Comparison of ENCODE assay signal across 1 cellular context in the genomic region with DNA sequence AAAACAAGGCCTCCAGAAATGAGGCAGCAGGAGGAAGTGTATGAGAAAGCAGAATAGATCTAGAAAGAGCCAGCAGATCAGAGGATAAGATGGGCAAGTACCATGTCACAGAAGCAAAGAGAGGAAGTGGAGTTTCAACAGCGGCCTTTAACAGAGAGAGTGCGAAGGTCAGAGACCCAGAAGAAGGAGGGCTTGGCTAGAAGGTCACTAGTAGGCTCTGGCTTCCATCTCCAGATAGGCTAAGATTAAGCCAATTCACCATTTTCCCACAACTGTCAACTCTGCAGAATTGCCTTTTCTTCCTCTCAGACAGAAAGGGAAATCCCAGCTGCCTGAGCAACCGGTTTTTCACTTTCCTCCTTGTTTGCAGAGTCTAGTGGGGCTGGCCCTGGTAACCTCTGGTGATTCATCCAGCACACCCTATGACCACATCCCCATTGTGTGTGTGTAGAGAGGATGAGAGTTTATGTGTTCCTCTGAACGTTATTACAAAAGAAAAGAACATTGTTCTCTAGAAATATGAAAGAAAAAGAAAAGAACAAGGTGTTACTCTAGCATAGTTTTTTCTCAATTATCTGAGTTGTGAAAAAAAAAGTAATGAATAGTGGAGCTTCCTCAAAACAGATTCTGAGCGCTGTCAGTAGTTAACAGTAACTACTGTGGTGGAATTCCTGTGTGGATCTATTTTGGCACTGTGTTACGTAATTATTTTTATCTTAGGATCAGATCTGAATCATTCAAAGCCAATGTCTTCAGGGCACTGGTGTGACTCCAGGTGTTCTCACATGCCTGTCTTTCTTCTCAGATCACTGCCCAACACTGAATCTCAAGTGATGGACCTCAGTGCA.
A peak's percentile ranks its signal among the peaks of the same experiment; 100 is the strongest.
TF ChIP-seq lines count a peak whose summit lies in the region.

No MANE protein-coding gene starts in this region.

TF ChIP-seq in GM12878, 131 proteins besides CTCF, POLR2A, EP300 and RAD21 (continued from another document and continues in another):
- TF ChIP-seq MTA3 (IDR thresholded peaks at IDR 0.05; ENCODE audit: borderline replicate concordance, low read length) (no peak), JUND (IDR thresholded peaks at IDR 0.05; ENCODE audit: low read depth, low read length) (peak; percentile 46; the same call in 1 of the 2 replicates), CREB1 (IDR thresholded peaks at IDR 0.05; ENCODE audit: low read depth) (peak; percentile 72), IKZF2 (IDR thresholded peaks at IDR 0.05) (peak; percentile 86 to 92), EZH2 (IDR thresholded peaks at IDR 0.05; ENCODE audit: borderline replicate concordance, control insufficient read depth, low read depth, low read length) (no peak), NFYA (IDR thresholded peaks at IDR 0.05; ENCODE audit: borderline replicate concordance, low read depth, low read length) (no peak), BRCA1 (IDR thresholded peaks at IDR 0.05; ENCODE audit: low read depth, low read length) (no peak), POU2F2 (IDR thresholded peaks at IDR 0.05; ENCODE audit: borderline replicate concordance, low read depth, low read length) (no peak), IKZF1 (conservative IDR thresholded peaks at IDR 0.05) (peak; percentile 83), ATF7 (IDR thresholded peaks at IDR 0.05; ENCODE audit: low read depth) (peak; percentile 93), ETV6 (conservative IDR thresholded peaks at IDR 0.05 in 1 of 2, IDR thresholded peaks at IDR 0.05 in 1 of 2; ENCODE audit: borderline replicate concordance in 1 of 2, low read depth in 1 of 2) (peak in 1 of 2 experiments; percentile 60; a peak in 1 of 4 replicates), ZNF217 (IDR thresholded peaks at IDR 0.05) (no peak), TCF12 (IDR thresholded peaks at IDR 0.05; ENCODE audit: low read depth, low read length) (0 out of 2 replicates have a peak, but pooled peaks have one; percentile 6), ASH2L (IDR thresholded peaks at IDR 0.05; ENCODE audit: borderline replicate concordance, low read depth) (no peak), STAT1 (conservative IDR thresholded peaks at IDR 0.05) (no peak), MYB (IDR thresholded peaks at IDR 0.05; ENCODE audit: borderline replicate concordance, low read depth, low read length) (no peak), MYC (IDR thresholded peaks at IDR 0.05; ENCODE audit: insufficient read depth, insufficient read length, insufficient replicate concordance, low read length, severe bottlenecking) (no peak), TCF3 (IDR thresholded peaks at IDR 0.05; ENCODE audit: borderline replicate concordance, insufficient read depth, low read depth, low read length) (no peak), STAT3 (IDR thresholded peaks at IDR 0.05; ENCODE audit: low read depth, low read length) (no peak), TAF1 (IDR thresholded peaks at IDR 0.05; ENCODE audit: borderline replicate concordance, low read depth, low read length) (no peak), TBL1XR1 (IDR thresholded peaks at IDR 0.05; ENCODE audit: low read depth, low read length) (peak; percentile 23; the same call in 1 of the 2 replicates), TCF7 (IDR thresholded peaks at IDR 0.05; ENCODE audit: borderline replicate concordance) (no peak), FOXK2 (IDR thresholded peaks at IDR 0.05) (no peak), NR2C1 (IDR thresholded peaks at IDR 0.05) (0 out of 2 replicates have a peak, but pooled peaks have one; percentile 29), SREBF1 (IDR thresholded peaks at IDR 0.05; ENCODE audit: low read length) (no peak)
- TF ChIP-seq, protein P1, sequence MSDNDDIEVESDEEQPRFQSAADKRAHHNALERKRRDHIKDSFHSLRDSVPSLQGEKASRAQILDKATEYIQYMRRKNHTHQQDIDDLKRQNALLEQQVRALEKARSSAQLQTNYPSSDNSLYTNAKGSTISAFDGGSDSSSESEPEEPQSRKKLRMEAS (IDR thresholded peaks at IDR 0.05; ENCODE audit: low read depth, low read length): no peak; the same call in 1 of the 2 replicates
- TF ChIP-seq, protein P2, sequence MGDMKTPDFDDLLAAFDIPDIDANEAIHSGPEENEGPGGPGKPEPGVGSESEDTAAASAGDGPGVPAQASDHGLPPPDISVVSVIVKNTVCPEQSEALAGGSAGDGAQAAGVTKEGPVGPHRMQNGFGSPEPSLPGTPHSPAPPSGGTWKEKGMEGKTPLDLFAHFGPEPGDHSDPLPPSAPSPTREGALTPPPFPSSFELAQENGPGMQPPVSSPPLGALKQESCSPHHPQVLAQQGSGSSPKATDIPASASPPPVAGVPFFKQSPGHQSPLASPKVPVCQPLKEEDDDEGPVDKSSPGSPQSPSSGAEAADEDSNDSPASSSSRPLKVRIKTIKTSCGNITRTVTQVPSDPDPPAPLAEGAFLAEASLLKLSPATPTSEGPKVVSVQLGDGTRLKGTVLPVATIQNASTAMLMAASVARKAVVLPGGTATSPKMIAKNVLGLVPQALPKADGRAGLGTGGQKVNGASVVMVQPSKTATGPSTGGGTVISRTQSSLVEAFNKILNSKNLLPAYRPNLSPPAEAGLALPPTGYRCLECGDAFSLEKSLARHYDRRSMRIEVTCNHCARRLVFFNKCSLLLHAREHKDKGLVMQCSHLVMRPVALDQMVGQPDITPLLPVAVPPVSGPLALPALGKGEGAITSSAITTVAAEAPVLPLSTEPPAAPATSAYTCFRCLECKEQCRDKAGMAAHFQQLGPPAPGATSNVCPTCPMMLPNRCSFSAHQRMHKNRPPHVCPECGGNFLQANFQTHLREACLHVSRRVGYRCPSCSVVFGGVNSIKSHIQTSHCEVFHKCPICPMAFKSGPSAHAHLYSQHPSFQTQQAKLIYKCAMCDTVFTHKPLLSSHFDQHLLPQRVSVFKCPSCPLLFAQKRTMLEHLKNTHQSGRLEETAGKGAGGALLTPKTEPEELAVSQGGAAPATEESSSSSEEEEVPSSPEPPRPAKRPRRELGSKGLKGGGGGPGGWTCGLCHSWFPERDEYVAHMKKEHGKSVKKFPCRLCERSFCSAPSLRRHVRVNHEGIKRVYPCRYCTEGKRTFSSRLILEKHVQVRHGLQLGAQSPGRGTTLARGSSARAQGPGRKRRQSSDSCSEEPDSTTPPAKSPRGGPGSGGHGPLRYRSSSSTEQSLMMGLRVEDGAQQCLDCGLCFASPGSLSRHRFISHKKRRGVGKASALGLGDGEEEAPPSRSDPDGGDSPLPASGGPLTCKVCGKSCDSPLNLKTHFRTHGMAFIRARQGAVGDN (IDR thresholded peaks at IDR 0.05): peak; percentile 18; the same call in 1 of the 2 replicates
- TF ChIP-seq, protein P3, sequence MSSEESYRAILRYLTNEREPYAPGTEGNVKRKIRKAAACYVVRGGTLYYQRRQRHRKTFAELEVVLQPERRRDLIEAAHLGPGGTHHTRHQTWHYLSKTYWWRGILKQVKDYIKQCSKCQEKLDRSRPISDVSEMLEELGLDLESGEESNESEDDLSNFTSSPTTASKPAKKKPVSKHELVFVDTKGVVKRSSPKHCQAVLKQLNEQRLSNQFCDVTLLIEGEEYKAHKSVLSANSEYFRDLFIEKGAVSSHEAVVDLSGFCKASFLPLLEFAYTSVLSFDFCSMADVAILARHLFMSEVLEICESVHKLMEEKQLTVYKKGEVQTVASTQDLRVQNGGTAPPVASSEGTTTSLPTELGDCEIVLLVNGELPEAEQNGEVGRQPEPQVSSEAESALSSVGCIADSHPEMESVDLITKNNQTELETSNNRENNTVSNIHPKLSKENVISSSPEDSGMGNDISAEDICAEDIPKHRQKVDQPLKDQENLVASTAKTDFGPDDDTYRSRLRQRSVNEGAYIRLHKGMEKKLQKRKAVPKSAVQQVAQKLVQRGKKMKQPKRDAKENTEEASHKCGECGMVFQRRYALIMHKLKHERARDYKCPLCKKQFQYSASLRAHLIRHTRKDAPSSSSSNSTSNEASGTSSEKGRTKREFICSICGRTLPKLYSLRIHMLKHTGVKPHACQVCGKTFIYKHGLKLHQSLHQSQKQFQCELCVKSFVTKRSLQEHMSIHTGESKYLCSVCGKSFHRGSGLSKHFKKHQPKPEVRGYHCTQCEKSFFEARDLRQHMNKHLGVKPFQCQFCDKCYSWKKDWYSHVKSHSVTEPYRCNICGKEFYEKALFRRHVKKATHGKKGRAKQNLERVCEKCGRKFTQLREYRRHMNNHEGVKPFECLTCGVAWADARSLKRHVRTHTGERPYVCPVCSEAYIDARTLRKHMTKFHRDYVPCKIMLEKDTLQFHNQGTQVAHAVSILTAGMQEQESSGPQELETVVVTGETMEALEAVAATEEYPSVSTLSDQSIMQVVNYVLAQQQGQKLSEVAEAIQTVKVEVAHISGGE (CRISPR knock-in tag; IDR thresholded peaks at IDR 0.05): no peak
- TF ChIP-seq, protein P4, sequence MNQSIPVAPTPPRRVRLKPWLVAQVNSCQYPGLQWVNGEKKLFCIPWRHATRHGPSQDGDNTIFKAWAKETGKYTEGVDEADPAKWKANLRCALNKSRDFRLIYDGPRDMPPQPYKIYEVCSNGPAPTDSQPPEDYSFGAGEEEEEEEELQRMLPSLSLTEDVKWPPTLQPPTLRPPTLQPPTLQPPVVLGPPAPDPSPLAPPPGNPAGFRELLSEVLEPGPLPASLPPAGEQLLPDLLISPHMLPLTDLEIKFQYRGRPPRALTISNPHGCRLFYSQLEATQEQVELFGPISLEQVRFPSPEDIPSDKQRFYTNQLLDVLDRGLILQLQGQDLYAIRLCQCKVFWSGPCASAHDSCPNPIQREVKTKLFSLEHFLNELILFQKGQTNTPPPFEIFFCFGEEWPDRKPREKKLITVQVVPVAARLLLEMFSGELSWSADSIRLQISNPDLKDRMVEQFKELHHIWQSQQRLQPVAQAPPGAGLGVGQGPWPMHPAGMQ (IDR thresholded peaks at IDR 0.05; ENCODE audit: borderline replicate concordance): no peak
- TF ChIP-seq, protein P5, sequence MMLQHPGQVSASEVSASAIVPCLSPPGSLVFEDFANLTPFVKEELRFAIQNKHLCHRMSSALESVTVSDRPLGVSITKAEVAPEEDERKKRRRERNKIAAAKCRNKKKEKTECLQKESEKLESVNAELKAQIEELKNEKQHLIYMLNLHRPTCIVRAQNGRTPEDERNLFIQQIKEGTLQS (IDR thresholded peaks at IDR 0.05; ENCODE audit: borderline replicate concordance, extremely low read depth, low read depth, low read length): no peak
- TF ChIP-seq, protein P6, sequence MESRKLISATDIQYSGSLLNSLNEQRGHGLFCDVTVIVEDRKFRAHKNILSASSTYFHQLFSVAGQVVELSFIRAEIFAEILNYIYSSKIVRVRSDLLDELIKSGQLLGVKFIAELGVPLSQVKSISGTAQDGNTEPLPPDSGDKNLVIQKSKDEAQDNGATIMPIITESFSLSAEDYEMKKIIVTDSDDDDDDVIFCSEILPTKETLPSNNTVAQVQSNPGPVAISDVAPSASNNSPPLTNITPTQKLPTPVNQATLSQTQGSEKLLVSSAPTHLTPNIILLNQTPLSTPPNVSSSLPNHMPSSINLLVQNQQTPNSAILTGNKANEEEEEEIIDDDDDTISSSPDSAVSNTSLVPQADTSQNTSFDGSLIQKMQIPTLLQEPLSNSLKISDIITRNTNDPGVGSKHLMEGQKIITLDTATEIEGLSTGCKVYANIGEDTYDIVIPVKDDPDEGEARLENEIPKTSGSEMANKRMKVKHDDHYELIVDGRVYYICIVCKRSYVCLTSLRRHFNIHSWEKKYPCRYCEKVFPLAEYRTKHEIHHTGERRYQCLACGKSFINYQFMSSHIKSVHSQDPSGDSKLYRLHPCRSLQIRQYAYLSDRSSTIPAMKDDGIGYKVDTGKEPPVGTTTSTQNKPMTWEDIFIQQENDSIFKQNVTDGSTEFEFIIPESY (IDR thresholded peaks at IDR 0.05): no peak
- TF ChIP-seq, protein P7, sequence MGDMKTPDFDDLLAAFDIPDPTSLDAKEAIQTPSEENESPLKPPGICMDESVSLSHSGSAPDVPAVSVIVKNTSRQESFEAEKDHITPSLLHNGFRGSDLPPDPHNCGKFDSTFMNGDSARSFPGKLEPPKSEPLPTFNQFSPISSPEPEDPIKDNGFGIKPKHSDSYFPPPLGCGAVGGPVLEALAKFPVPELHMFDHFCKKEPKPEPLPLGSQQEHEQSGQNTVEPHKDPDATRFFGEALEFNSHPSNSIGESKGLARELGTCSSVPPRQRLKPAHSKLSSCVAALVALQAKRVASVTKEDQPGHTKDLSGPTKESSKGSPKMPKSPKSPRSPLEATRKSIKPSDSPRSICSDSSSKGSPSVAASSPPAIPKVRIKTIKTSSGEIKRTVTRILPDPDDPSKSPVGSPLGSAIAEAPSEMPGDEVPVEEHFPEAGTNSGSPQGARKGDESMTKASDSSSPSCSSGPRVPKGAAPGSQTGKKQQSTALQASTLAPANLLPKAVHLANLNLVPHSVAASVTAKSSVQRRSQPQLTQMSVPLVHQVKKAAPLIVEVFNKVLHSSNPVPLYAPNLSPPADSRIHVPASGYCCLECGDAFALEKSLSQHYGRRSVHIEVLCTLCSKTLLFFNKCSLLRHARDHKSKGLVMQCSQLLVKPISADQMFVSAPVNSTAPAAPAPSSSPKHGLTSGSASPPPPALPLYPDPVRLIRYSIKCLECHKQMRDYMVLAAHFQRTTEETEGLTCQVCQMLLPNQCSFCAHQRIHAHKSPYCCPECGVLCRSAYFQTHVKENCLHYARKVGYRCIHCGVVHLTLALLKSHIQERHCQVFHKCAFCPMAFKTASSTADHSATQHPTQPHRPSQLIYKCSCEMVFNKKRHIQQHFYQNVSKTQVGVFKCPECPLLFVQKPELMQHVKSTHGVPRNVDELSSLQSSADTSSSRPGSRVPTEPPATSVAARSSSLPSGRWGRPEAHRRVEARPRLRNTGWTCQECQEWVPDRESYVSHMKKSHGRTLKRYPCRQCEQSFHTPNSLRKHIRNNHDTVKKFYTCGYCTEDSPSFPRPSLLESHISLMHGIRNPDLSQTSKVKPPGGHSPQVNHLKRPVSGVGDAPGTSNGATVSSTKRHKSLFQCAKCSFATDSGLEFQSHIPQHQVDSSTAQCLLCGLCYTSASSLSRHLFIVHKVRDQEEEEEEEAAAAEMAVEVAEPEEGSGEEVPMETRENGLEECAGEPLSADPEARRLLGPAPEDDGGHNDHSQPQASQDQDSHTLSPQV (IDR thresholded peaks at IDR 0.05): no peak
- TF ChIP-seq, protein P8, sequence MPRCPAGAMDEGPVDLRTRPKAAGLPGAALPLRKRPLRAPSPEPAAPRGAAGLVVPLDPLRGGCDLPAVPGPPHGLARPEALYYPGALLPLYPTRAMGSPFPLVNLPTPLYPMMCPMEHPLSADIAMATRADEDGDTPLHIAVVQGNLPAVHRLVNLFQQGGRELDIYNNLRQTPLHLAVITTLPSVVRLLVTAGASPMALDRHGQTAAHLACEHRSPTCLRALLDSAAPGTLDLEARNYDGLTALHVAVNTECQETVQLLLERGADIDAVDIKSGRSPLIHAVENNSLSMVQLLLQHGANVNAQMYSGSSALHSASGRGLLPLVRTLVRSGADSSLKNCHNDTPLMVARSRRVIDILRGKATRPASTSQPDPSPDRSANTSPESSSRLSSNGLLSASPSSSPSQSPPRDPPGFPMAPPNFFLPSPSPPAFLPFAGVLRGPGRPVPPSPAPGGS (IDR thresholded peaks at IDR 0.05; ENCODE audit: borderline replicate concordance, insufficient read depth, low read depth, low read length, poor library complexity, severe bottlenecking): no peak
- TF ChIP-seq, protein P9, sequence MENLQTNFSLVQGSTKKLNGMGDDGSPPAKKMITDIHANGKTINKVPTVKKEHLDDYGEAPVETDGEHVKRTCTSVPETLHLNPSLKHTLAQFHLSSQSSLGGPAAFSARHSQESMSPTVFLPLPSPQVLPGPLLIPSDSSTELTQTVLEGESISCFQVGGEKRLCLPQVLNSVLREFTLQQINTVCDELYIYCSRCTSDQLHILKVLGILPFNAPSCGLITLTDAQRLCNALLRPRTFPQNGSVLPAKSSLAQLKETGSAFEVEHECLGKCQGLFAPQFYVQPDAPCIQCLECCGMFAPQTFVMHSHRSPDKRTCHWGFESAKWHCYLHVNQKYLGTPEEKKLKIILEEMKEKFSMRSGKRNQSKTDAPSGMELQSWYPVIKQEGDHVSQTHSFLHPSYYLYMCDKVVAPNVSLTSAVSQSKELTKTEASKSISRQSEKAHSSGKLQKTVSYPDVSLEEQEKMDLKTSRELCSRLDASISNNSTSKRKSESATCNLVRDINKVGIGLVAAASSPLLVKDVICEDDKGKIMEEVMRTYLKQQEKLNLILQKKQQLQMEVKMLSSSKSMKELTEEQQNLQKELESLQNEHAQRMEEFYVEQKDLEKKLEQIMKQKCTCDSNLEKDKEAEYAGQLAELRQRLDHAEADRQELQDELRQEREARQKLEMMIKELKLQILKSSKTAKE (IDR thresholded peaks at IDR 0.05; ENCODE audit: low read depth, poor library complexity, severe bottlenecking): peak; percentile 86
